In the genomic region with DNA sequence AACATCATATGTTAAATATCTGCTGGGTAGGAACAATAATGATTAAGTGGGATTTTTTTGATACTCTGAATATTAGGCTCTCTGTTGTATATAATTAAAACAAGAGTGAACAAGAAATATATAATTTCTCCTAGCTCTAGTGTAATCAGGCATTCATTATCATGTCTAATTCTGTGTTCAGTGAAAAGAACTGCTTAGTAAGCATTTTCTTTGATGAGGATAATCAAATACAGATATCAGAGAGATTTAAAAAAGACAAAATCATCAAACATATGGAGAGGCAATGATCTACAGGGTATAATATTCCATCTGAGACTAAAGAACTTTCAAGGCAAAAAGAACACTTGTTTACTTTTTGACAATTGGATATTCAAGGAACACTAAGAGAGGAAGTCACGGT, we compare ENCODE assay signal across 3 cellular contexts.
TF ChIP-seq lines count a peak whose summit lies in the region.

No MANE protein-coding gene starts in this region.

TF ChIP-seq in HepG2, 621 proteins besides CTCF, POLR2A, EP300 and RAD21 (continued from another document):
- TF ChIP-seq MAFF (IDR thresholded peaks at IDR 0.05; ENCODE audit: low read depth, low read length) = peak; percentile 96

TF ChIP-seq in K562, 482 proteins besides CTCF, POLR2A, EP300 and RAD21 (continues in another document):
- TF ChIP-seq, protein P1, sequence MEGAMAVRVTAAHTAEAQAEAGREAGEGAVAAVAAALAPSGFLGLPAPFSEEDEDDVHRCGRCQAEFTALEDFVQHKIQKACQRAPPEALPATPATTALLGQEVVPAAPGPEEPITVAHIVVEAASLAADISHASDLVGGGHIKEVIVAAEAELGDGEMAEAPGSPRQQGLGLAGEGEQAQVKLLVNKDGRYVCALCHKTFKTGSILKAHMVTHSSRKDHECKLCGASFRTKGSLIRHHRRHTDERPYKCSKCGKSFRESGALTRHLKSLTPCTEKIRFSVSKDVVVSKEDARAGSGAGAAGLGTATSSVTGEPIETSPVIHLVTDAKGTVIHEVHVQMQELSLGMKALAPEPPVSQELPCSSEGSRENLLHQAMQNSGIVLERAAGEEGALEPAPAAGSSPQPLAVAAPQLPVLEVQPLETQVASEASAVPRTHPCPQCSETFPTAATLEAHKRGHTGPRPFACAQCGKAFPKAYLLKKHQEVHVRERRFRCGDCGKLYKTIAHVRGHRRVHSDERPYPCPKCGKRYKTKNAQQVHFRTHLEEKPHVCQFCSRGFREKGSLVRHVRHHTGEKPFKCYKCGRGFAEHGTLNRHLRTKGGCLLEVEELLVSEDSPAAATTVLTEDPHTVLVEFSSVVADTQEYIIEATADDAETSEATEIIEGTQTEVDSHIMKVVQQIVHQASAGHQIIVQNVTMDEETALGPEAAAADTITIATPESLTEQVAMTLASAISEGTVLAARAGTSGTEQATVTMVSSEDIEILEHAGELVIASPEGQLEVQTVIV (CRISPR knock-in tag; IDR thresholded peaks at IDR 0.05; ENCODE audit: borderline replicate concordance) = no peak
- no peak for TF ChIP-seq SMARCA5 (IDR thresholded peaks at IDR 0.05)
- no peak for TF ChIP-seq ADNP (tag; IDR thresholded peaks at IDR 0.05)
- TF ChIP-seq, protein P2, sequence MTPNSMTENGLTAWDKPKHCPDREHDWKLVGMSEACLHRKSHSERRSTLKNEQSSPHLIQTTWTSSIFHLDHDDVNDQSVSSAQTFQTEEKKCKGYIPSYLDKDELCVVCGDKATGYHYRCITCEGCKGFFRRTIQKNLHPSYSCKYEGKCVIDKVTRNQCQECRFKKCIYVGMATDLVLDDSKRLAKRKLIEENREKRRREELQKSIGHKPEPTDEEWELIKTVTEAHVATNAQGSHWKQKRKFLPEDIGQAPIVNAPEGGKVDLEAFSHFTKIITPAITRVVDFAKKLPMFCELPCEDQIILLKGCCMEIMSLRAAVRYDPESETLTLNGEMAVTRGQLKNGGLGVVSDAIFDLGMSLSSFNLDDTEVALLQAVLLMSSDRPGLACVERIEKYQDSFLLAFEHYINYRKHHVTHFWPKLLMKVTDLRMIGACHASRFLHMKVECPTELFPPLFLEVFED (CRISPR knock-in tag; conservative IDR thresholded peaks at IDR 0.05) = no peak
- TF ChIP-seq GTF2A2 (tag; IDR thresholded peaks at IDR 0.05) = no peak
- TF ChIP-seq MTA2 (IDR thresholded peaks at IDR 0.05; ENCODE audit: low read depth) = no peak
- TF ChIP-seq, protein P3, sequence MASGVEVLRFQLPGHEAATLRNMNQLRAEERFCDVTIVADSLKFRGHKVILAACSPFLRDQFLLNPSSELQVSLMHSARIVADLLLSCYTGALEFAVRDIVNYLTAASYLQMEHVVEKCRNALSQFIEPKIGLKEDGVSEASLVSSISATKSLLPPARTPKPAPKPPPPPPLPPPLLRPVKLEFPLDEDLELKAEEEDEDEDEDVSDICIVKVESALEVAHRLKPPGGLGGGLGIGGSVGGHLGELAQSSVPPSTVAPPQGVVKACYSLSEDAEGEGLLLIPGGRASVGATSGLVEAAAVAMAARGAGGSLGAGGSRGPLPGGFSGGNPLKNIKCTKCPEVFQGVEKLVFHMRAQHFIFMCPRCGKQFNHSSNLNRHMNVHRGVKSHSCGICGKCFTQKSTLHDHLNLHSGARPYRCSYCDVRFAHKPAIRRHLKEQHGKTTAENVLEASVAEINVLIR (CRISPR knock-in tag; IDR thresholded peaks at IDR 0.05) = no peak
- no peak for TF ChIP-seq SP1 (CRISPR knock-in tag; IDR thresholded peaks at IDR 0.05)
- TF ChIP-seq MAFF (IDR thresholded peaks at IDR 0.05; ENCODE audit: low read length) = peak; percentile 81
- TF ChIP-seq CXXC5 (CRISPR knock-in tag; IDR thresholded peaks at IDR 0.05) = no peak
- TF ChIP-seq ZNF253 (CRISPR knock-in tag; conservative IDR thresholded peaks at IDR 0.05) = no peak
- no peak for TF ChIP-seq TOE1 (IDR thresholded peaks at IDR 0.05; ENCODE audit: borderline replicate concordance)
- no peak for TF ChIP-seq TOE1 (CRISPR knock-in tag; IDR thresholded peaks at IDR 0.05; ENCODE audit: borderline replicate concordance, low read depth)
- TF ChIP-seq SAP30 (IDR thresholded peaks at IDR 0.05; ENCODE audit: borderline replicate concordance, insufficient read depth, low read depth, low read length, poor library complexity, severe bottlenecking) = no peak
- no peak for TF ChIP-seq POLR2AphosphoS2 (IDR thresholded peaks at IDR 0.05; ENCODE audit: low read length)
- no peak for TF ChIP-seq SNIP1 (IDR thresholded peaks at IDR 0.05; ENCODE audit: low read depth)
- TF ChIP-seq MAFK (IDR thresholded peaks at IDR 0.05; ENCODE audit: low read length) = peak; percentile 89
- peak; percentile 71 for TF ChIP-seq C11orf30 (IDR thresholded peaks at IDR 0.05; ENCODE audit: low read depth)
- TF ChIP-seq, protein P4, sequence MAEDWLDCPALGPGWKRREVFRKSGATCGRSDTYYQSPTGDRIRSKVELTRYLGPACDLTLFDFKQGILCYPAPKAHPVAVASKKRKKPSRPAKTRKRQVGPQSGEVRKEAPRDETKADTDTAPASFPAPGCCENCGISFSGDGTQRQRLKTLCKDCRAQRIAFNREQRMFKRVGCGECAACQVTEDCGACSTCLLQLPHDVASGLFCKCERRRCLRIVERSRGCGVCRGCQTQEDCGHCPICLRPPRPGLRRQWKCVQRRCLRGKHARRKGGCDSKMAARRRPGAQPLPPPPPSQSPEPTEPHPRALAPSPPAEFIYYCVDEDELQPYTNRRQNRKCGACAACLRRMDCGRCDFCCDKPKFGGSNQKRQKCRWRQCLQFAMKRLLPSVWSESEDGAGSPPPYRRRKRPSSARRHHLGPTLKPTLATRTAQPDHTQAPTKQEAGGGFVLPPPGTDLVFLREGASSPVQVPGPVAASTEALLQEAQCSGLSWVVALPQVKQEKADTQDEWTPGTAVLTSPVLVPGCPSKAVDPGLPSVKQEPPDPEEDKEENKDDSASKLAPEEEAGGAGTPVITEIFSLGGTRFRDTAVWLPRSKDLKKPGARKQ (CRISPR knock-in tag; IDR thresholded peaks at IDR 0.05) = no peak
- peak; percentile 79 for TF ChIP-seq ZNF316 (IDR thresholded peaks at IDR 0.05)
- TF ChIP-seq MAFG (tag; conservative IDR thresholded peaks at IDR 0.05) = peak; percentile 70

TF ChIP-seq in neural cell, 6 proteins besides CTCF, POLR2A, EP300 and RAD21 (continued from another document):
- TF ChIP-seq, protein P5, sequence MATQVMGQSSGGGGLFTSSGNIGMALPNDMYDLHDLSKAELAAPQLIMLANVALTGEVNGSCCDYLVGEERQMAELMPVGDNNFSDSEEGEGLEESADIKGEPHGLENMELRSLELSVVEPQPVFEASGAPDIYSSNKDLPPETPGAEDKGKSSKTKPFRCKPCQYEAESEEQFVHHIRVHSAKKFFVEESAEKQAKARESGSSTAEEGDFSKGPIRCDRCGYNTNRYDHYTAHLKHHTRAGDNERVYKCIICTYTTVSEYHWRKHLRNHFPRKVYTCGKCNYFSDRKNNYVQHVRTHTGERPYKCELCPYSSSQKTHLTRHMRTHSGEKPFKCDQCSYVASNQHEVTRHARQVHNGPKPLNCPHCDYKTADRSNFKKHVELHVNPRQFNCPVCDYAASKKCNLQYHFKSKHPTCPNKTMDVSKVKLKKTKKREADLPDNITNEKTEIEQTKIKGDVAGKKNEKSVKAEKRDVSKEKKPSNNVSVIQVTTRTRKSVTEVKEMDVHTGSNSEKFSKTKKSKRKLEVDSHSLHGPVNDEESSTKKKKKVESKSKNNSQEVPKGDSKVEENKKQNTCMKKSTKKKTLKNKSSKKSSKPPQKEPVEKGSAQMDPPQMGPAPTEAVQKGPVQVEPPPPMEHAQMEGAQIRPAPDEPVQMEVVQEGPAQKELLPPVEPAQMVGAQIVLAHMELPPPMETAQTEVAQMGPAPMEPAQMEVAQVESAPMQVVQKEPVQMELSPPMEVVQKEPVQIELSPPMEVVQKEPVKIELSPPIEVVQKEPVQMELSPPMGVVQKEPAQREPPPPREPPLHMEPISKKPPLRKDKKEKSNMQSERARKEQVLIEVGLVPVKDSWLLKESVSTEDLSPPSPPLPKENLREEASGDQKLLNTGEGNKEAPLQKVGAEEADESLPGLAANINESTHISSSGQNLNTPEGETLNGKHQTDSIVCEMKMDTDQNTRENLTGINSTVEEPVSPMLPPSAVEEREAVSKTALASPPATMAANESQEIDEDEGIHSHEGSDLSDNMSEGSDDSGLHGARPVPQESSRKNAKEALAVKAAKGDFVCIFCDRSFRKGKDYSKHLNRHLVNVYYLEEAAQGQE (IDR thresholded peaks at IDR 0.05; ENCODE audit: borderline replicate concordance) = no peak
- TF ChIP-seq POLR2AphosphoS5 (IDR thresholded peaks at IDR 0.05) (no peak), TAF1 (IDR thresholded peaks at IDR 0.05; ENCODE audit: low read depth) (no peak), EZH2 (IDR thresholded peaks at IDR 0.05; ENCODE audit: borderline replicate concordance, insufficient read depth, low read length, poor library complexity, severe bottlenecking) (no peak), MXI1 (conservative IDR thresholded peaks at IDR 0.05; ENCODE audit: poor library complexity, severe bottlenecking) (no peak)
